Comparison of ENCODE assay signal across 13 cellular contexts in genomic region chr18:79397288-79397829, GRCh38. TPM values are rescaled to one million over a fixed set of nuclear protein-coding genes. Genes with fewer than 3 reads are reported as not detected.
DNase-seq lines count a peak whose midpoint lies in the region; ATAC-seq and TF ChIP-seq lines count a peak whose summit lies in the region.
"Had no signal": no experiment of that assay in that cellular context is flagged by ENCODE, and none has a peak within 500 bp of the region (broad histone marks: within the 10 kb centered on the region; RNA-seq: fewer than 3 reads in every experiment).

No MANE protein-coding gene starts in this region.

- H3K27me3 Mint-ChIP-seq in activated CD4-positive, alpha-beta T cell treated with anti-CD3 and anti-CD28 coated beads for 36 hours, result no peaks in the 10 kb centered on the region
- H3K27me3 Mint-ChIP-seq in T-helper 17 cell, result peaks cover under 1% of the 10 kb centered on the region

- H3K27ac ChIP-seq in left ventricle myocardium inferior (replicated peaks) (no peak overlapping the region), spleen (peak overlapping the region in 4 of 8 donors; percentile 96 to 98 (median 96))

- H3K4me1 Mint-ChIP-seq in activated CD4-positive, alpha-beta T cell treated with anti-CD3 and anti-CD28 coated beads for 36 hours, result peaks cover 24% of the 10 kb centered on the region
- peaks cover 31% of the 10 kb centered on the region for H3K4me1 Mint-ChIP-seq in T-helper 17 cell

- H3K4me3 ChIP-seq in left ventricle myocardium inferior, result peak overlapping the region; percentile 80
- H3K4me3 ChIP-seq in spleen, result peak overlapping the region in 6 of 8 donors; percentile 47 to 74 (median 64)

- peaks cover 32% of the 10 kb centered on the region for H3K36me3 Mint-ChIP-seq in activated CD4-positive, alpha-beta T cell treated with anti-CD3 and anti-CD28 coated beads for 36 hours (ENCODE audit: low read depth)
- no peaks in the 10 kb centered on the region for H3K36me3 Mint-ChIP-seq in T-helper 17 cell (ENCODE audit: low read depth)

- no peaks in the 10 kb centered on the region for H3K27me3 ChIP-seq in left ventricle myocardium inferior (ENCODE audit: low read depth)
- peaks cover 0 to 55% (median 8%) of the 10 kb centered on the region in 7 donors for H3K27me3 ChIP-seq in spleen (replicated peaks in 1 of 7)
- H3K27me3 ChIP-seq: adrenal gland had no signal

- H3K27ac Mint-ChIP-seq in activated CD4-positive, alpha-beta T cell treated with anti-CD3 and anti-CD28 coated beads for 36 hours, result peak overlapping the region; percentile 89
- H3K27ac Mint-ChIP-seq in T-helper 17 cell, result peak overlapping the region; percentile 94

- intact Hi-C loops in activated CD4-positive, alpha-beta T cell treated with anti-CD3 and anti-CD28 coated beads for 36 hours (cut with DNase I, micrococcal nuclease), result loop anchor here in 1 of 2 experiments (10.0 kb wide), 1 partner anchor 567 kb away; the partner anchor contains the start of gene HSBP1L1
- intact Hi-C loops in left ventricle myocardium inferior (cut with micrococcal nuclease) (loop anchor here (5.0 kb wide), 1 partner anchor 65 kb away; no protein-coding TSS in a partner anchor), spleen (cut with DNase I; ENCODE audit: low total_unique reads) (loop anchor here (5.0 kb wide), 1 partner anchor 130 kb away; no protein-coding TSS in a partner anchor)

- H3K9me3 Mint-ChIP-seq in activated CD4-positive, alpha-beta T cell treated with anti-CD3 and anti-CD28 coated beads for 36 hours (ENCODE audit: low read depth), result no peaks in the 10 kb centered on the region

- H3K9me3 ChIP-seq in T-helper 17 cell (ENCODE audit: control insufficient read depth, low read length, poor library complexity, severe bottlenecking) (no peaks in the 10 kb centered on the region), left ventricle myocardium inferior (replicated peaks) (no peaks in the 10 kb centered on the region), spleen (no peaks in the 10 kb centered on the region)
- H3K9me3 ChIP-seq: adrenal gland, prostate gland had no signal

- POLR2A ChIA-PET in activated CD4-positive, alpha-beta T cell treated with anti-CD3 and anti-CD28 coated beads for 36 hours (lab: Charles Lee), result interaction anchor here (0.7 to 6.0 kb wide), 4 partner anchors 8 to 394 kb away, joined by 3 to 44 read pairs (median 8); no protein-coding TSS in a partner anchor

- no peaks in the 10 kb centered on the region for H3K36me3 ChIP-seq in left ventricle myocardium inferior
- H3K36me3 ChIP-seq in spleen, result peaks cover 0 to 9% (median 0%) of the 10 kb centered on the region in 6 donors
- H3K36me3 ChIP-seq: adrenal gland, prostate gland had no signal

- no peak for ATAC-seq in activated CD4-positive, alpha-beta T cell treated with anti-CD3 and anti-CD28 coated beads for 36 hours
- ATAC-seq in T-helper 17 cell (no peak), GM21529 (IDR thresholded peaks at IDR 0.05; ENCODE audit: unreplicated experiment) (no peak)

- no peak for TF ChIP-seq POLR2A in spleen (IDR thresholded peaks at IDR 0.05)

- peak overlapping the region; percentile 73 for H3K4me3 Mint-ChIP-seq in activated CD4-positive, alpha-beta T cell treated with anti-CD3 and anti-CD28 coated beads for 36 hours
- H3K4me3 Mint-ChIP-seq in T-helper 17 cell, result peak overlapping the region; percentile 95

- CTCF ChIA-PET in activated CD4-positive, alpha-beta T cell treated with anti-CD3 and anti-CD28 coated beads for 36 hours (lab: Charles Lee), result interaction anchor here (0.7 to 2.0 kb wide), 7 partner anchors 16 to 342 kb away, joined by 3 to 8 read pairs (median 3); no protein-coding TSS in a partner anchor

- peaks cover 67% of the 10 kb centered on the region for H3K4me1 ChIP-seq in left ventricle myocardium inferior
- peaks cover 37 to 88% (median 80%) of the 10 kb centered on the region in 6 donors for H3K4me1 ChIP-seq in spleen

- DNase-seq in activated CD4-positive, alpha-beta T cell treated with anti-CD3 and anti-CD28 coated beads for 36 hours, result peak; percentile 9
- no peak for DNase-seq in activated CD4-positive, alpha-beta T cell treated with anti-CD3 and anti-CD28 coated beads, Interleukin-2, amount 50 U/mL, for 4 hours
- DNase-seq in T-helper 17 cell (peak in 1 of 3 donors; percentile 7), left ventricle myocardium inferior (no peak), spleen (peak; percentile 74), NCI-H2171 (lab: John Stamatoyannopoulos, UW) (no peak), NCI-H1417 (lab: John Stamatoyannopoulos, UW) (no peak)
- DNase-seq: 8988T, Kasumi-1, NCI-H446 had no signal

- WGBS in spleen, 5 donors, result 85 to 92% (median 91%) methylated on average over 26 of the region's 26 CpGs

- TF ChIP-seq CTCF in left ventricle myocardium inferior (IDR thresholded peaks at IDR 0.05; ENCODE audit: borderline replicate concordance), result no peak
- TF ChIP-seq CTCF in spleen (IDR thresholded peaks at IDR 0.05 in 8 of 11, conservative IDR thresholded peaks at IDR 0.05 in 3 of 11), result no peak

RNA-seq across cellular contexts. Expression of gene NFATC1, which starts 1.6 kb away (rescaled TPM):
- 100 to 1,000 TPM in 1 of 2 experiments, 10 to 100 TPM in 1; 96.0 to 104 TPM for total RNA-seq in activated CD4-positive, alpha-beta T cell treated with anti-CD3 and anti-CD28 coated beads for 36 hours
- total RNA-seq in T-helper 17 cell (10 to 100 TPM; 73.4 to 77.8 TPM), left ventricle myocardium inferior (18.3 TPM), spleen (10 to 100 TPM; 38.6 to 64.9 (median 56.1) TPM)
- 10 to 100 TPM; 20.7 to 36.4 (median 30.0) TPM for polyA plus RNA-seq in spleen

Comparison
In these comparisons a context has a peak if more than half of its experiments do, and no peak if none do; other contexts are left out.
1. DNase-seq: peak in activated CD4-positive, alpha-beta T cell treated with anti-CD3 and anti-CD28 coated beads for 36 hours (single experiment) and spleen (single experiment); none in activated CD4-positive, alpha-beta T cell treated with anti-CD3 and anti-CD28 coated beads, Interleukin-2, amount 50 U/mL, for 4 hours (0 of 2), left ventricle myocardium inferior (single experiment), NCI-H2171 (single experiment) and NCI-H1417 (0 of 3).